ENCODE assay signal across 1 cellular context in genomic region chr1:155127672-155128468, GRCh38.
TF ChIP-seq lines count a peak whose summit lies in the region.

A gene with protein sequence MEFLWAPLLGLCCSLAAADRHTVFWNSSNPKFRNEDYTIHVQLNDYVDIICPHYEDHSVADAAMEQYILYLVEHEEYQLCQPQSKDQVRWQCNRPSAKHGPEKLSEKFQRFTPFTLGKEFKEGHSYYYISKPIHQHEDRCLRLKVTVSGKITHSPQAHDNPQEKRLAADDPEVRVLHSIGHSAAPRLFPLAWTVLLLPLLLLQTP (plus strand): TSS chr1:155127876. CDS start chr1:155127978, 102 bp downstream.

TF ChIP-seq in HepG2, 621 proteins besides CTCF, POLR2A, EP300 and RAD21 (continued from another document and continues in another):
- TF ChIP-seq ZNF281 (CRISPR knock-in tag; IDR thresholded peaks at IDR 0.05; ENCODE audit: borderline replicate concordance) (peak; percentile 49; the same call in 1 of the 2 replicates), POLR2G (IDR thresholded peaks at IDR 0.05; ENCODE audit: low read depth, low read length) (peak; percentile 88), NAIF1 (CRISPR knock-in tag; IDR thresholded peaks at IDR 0.05; ENCODE audit: borderline replicate concordance) (peak; percentile 92), ZNF3 (CRISPR knock-in tag; IDR thresholded peaks at IDR 0.05) (peak; percentile 52; the same call in 1 of the 2 replicates), ZNF740 (CRISPR knock-in tag; IDR thresholded peaks at IDR 0.05) (peak; percentile 38), ZNF720 (CRISPR knock-in tag; IDR thresholded peaks at IDR 0.05) (no peak), MAZ (IDR thresholded peaks at IDR 0.05; ENCODE audit: borderline replicate concordance, low read depth, low read length) (no peak), MAZ (CRISPR knock-in tag; IDR thresholded peaks at IDR 0.05; ENCODE audit: low read depth) (peak; percentile 40; the same call in 1 of the 2 replicates), ZNF878 (CRISPR knock-in tag; IDR thresholded peaks at IDR 0.05) (no peak), DR1 (CRISPR knock-in tag; IDR thresholded peaks at IDR 0.05) (peak; percentile 56), ZNF709 (CRISPR knock-in tag; IDR thresholded peaks at IDR 0.05) (peak; percentile 54; the same call in 1 of the 2 replicates), ETV6 (CRISPR knock-in tag; conservative IDR thresholded peaks at IDR 0.05) (0 out of 2 replicates have a peak, but pooled peaks have one; percentile 35), ZNF747 (CRISPR knock-in tag; IDR thresholded peaks at IDR 0.05; ENCODE audit: borderline replicate concordance) (no peak), RFXAP (CRISPR knock-in tag; IDR thresholded peaks at IDR 0.05; ENCODE audit: borderline replicate concordance) (0 out of 2 replicates have a peak, but pooled peaks have one; percentile 47), ZNF550 (CRISPR knock-in tag; IDR thresholded peaks at IDR 0.05; ENCODE audit: borderline replicate concordance) (0 out of 2 replicates have a peak, but pooled peaks have one; percentile 65), NFKB2 (CRISPR knock-in tag; IDR thresholded peaks at IDR 0.05; ENCODE audit: borderline replicate concordance) (peak; percentile 18; the same call in 1 of the 2 replicates), JARID2 (CRISPR knock-in tag; IDR thresholded peaks at IDR 0.05; ENCODE audit: insufficient replicate concordance) (peak; percentile 29), ZNF337 (CRISPR knock-in tag; IDR thresholded peaks at IDR 0.05; ENCODE audit: borderline replicate concordance, low read depth) (no peak), ZNF468 (CRISPR knock-in tag; IDR thresholded peaks at IDR 0.05) (0 out of 2 replicates have a peak, but pooled peaks have one; percentile 19), ZNF143 (CRISPR knock-in tag; IDR thresholded peaks at IDR 0.05) (0 out of 2 replicates have a peak, but pooled peaks have one; percentile 9), ZFYVE20 (CRISPR knock-in tag; IDR thresholded peaks at IDR 0.05; ENCODE audit: borderline replicate concordance, low read depth) (peak; percentile 67; the same call in 1 of the 2 replicates), HMGXB3 (CRISPR knock-in tag; IDR thresholded peaks at IDR 0.05; ENCODE audit: borderline replicate concordance) (0 out of 2 replicates have a peak, but pooled peaks have one; percentile 7), IKZF4 (CRISPR knock-in tag; IDR thresholded peaks at IDR 0.05; ENCODE audit: borderline replicate concordance, low read depth, not compliant biosample characterization) (peak; percentile 62), HNRNPK (IDR thresholded peaks at IDR 0.05; ENCODE audit: low read depth, low read length, poor library complexity, severe bottlenecking) (peak; percentile 59), TAF1 (CRISPR knock-in tag; IDR thresholded peaks at IDR 0.05) (peak; percentile 90), MED8 (CRISPR knock-in tag; IDR thresholded peaks at IDR 0.05; ENCODE audit: insufficient replicate concordance) (peak; percentile 25), TRAFD1 (CRISPR knock-in tag; IDR thresholded peaks at IDR 0.05; ENCODE audit: borderline replicate concordance) (peak; percentile 12; the same call in 1 of the 2 replicates), THAP8 (CRISPR knock-in tag; IDR thresholded peaks at IDR 0.05; ENCODE audit: borderline replicate concordance) (no peak)
- TF ChIP-seq, protein P1, sequence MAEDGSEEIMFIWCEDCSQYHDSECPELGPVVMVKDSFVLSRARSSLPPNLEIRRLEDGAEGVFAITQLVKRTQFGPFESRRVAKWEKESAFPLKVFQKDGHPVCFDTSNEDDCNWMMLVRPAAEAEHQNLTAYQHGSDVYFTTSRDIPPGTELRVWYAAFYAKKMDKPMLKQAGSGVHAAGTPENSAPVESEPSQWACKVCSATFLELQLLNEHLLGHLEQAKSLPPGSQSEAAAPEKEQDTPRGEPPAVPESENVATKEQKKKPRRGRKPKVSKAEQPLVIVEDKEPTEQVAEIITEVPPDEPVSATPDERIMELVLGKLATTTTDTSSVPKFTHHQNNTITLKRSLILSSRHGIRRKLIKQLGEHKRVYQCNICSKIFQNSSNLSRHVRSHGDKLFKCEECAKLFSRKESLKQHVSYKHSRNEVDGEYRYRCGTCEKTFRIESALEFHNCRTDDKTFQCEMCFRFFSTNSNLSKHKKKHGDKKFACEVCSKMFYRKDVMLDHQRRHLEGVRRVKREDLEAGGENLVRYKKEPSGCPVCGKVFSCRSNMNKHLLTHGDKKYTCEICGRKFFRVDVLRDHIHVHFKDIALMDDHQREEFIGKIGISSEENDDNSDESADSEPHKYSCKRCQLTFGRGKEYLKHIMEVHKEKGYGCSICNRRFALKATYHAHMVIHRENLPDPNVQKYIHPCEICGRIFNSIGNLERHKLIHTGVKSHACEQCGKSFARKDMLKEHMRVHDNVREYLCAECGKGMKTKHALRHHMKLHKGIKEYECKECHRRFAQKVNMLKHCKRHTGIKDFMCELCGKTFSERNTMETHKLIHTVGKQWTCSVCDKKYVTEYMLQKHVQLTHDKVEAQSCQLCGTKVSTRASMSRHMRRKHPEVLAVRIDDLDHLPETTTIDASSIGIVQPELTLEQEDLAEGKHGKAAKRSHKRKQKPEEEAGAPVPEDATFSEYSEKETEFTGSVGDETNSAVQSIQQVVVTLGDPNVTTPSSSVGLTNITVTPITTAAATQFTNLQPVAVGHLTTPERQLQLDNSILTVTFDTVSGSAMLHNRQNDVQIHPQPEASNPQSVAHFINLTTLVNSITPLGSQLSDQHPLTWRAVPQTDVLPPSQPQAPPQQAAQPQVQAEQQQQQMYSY (CRISPR knock-in tag; IDR thresholded peaks at IDR 0.05), result 0 out of 2 replicates have a peak, but pooled peaks have one; percentile 21
- TF ChIP-seq, protein P2, sequence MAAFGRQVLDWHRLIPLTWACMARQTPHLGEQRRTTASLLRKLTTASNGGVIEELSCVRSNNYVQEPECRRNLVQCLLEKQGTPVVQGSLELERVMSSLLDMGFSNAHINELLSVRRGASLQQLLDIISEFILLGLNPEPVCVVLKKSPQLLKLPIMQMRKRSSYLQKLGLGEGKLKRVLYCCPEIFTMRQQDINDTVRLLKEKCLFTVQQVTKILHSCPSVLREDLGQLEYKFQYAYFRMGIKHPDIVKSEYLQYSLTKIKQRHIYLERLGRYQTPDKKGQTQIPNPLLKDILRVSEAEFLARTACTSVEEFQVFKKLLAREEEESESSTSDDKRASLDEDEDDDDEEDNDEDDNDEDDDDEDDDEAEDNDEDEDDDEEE (CRISPR knock-in tag; IDR thresholded peaks at IDR 0.05), result peak; percentile 85; the same call in 1 of the 2 replicates
- TF ChIP-seq, protein P3, sequence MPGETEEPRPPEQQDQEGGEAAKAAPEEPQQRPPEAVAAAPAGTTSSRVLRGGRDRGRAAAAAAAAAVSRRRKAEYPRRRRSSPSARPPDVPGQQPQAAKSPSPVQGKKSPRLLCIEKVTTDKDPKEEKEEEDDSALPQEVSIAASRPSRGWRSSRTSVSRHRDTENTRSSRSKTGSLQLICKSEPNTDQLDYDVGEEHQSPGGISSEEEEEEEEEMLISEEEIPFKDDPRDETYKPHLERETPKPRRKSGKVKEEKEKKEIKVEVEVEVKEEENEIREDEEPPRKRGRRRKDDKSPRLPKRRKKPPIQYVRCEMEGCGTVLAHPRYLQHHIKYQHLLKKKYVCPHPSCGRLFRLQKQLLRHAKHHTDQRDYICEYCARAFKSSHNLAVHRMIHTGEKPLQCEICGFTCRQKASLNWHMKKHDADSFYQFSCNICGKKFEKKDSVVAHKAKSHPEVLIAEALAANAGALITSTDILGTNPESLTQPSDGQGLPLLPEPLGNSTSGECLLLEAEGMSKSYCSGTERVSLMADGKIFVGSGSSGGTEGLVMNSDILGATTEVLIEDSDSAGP (CRISPR knock-in tag; IDR thresholded peaks at IDR 0.05; ENCODE audit: borderline replicate concordance), result 0 out of 2 replicates have a peak, but pooled peaks have one; percentile 21
- TF ChIP-seq, protein P4, sequence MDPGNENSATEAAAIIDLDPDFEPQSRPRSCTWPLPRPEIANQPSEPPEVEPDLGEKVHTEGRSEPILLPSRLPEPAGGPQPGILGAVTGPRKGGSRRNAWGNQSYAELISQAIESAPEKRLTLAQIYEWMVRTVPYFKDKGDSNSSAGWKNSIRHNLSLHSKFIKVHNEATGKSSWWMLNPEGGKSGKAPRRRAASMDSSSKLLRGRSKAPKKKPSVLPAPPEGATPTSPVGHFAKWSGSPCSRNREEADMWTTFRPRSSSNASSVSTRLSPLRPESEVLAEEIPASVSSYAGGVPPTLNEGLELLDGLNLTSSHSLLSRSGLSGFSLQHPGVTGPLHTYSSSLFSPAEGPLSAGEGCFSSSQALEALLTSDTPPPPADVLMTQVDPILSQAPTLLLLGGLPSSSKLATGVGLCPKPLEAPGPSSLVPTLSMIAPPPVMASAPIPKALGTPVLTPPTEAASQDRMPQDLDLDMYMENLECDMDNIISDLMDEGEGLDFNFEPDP (CRISPR knock-in tag; conservative IDR thresholded peaks at IDR 0.05), result no peak
- TF ChIP-seq, protein P5, sequence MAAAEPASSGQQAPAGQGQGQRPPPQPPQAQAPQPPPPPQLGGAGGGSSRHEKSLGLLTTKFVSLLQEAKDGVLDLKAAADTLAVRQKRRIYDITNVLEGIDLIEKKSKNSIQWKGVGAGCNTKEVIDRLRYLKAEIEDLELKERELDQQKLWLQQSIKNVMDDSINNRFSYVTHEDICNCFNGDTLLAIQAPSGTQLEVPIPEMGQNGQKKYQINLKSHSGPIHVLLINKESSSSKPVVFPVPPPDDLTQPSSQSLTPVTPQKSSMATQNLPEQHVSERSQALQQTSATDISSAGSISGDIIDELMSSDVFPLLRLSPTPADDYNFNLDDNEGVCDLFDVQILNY (CRISPR knock-in tag; conservative IDR thresholded peaks at IDR 0.05), result 0 out of 2 replicates have a peak, but pooled peaks have one; percentile 10
